In genomic region chr10:59177031-59177861, GRCh38 we compare ENCODE assay signal across 8 cellular contexts. TPM values are rescaled to one million over a fixed set of nuclear protein-coding genes. Genes with fewer than 3 reads are reported as not detected.
DNase-seq lines count a peak whose midpoint lies in the region; ATAC-seq and TF ChIP-seq lines count a peak whose summit lies in the region.

No MANE protein-coding gene starts in this region.

- no TSS peak for BruUV-seq in PC-3 (replicated peaks; lab: Mats Ljungman, UMichigan)

- H3K27me3 Mint-ChIP-seq in activated CD8-positive, alpha-beta T cell treated with anti-CD3 and anti-CD28 coated beads, Interleukin-2, amount 10 ng/mL, durations not matched to agents 7 days and 5 days (ENCODE audit: low read depth), result peaks cover 13% of the 10 kb centered on the region
- H3K27me3 Mint-ChIP-seq in activated CD8-positive, alpha-beta T cell treated with anti-CD3 and anti-CD28 coated beads for 36 hours, result peaks cover 20% of the 10 kb centered on the region

- no peak for TF ChIP-seq CTCF in activated CD8-positive, alpha-beta T cell treated with anti-CD3 and anti-CD28 coated beads for 36 hours (IDR thresholded peaks at IDR 0.05)
- no peak for TF ChIP-seq CTCF in PC-3 (conservative IDR thresholded peaks at IDR 0.05; ENCODE audit: low read depth, low read length)

- peaks cover 4% of the 10 kb centered on the region for H3K36me3 Mint-ChIP-seq in activated CD8-positive, alpha-beta T cell treated with anti-CD3 and anti-CD28 coated beads, Interleukin-2, amount 10 ng/mL, durations not matched to agents 7 days and 5 days (ENCODE audit: low read depth)
- H3K36me3 Mint-ChIP-seq in activated CD8-positive, alpha-beta T cell treated with anti-CD3 and anti-CD28 coated beads for 36 hours (ENCODE audit: low read depth), result no peaks in the 10 kb centered on the region

- CTCF ChIA-PET in activated CD8-positive, alpha-beta T cell treated with anti-CD3 and anti-CD28 coated beads, Interleukin-2, amount 10 ng/mL, durations not matched to agents 7 days and 5 days (lab: Charles Lee), result no interaction called here
- CTCF ChIA-PET in activated CD8-positive, alpha-beta T cell treated with anti-CD3 and anti-CD28 coated beads for 36 hours (lab: Charles Lee), result no interaction called here
- CTCF ChIA-PET in PC-3 (lab: Charles Lee), result no interaction called here

- H3K9ac ChIP-seq in PC-3 (ENCODE audit: low read length) (no peak overlapping the region), muscle layer of colon (ENCODE audit: low read length) (no peak overlapping the region)

- H3K4me2 ChIP-seq in PC-3 (ENCODE audit: low read length), result no peak overlapping the region

- H3K27me3 ChIP-seq in PC-3 (ENCODE audit: low read length) (peaks cover 41% of the 10 kb centered on the region), esophagus (ENCODE audit: control insufficient read depth in 1 of 2, insufficient read depth in 2 of 2, low read length in 2 of 2) (peaks cover 0 to 6% of the 10 kb centered on the region in 2 donors), muscle layer of colon (ENCODE audit: control insufficient read depth in 1 of 2, insufficient read depth in 2 of 2, low read length in 2 of 2) (peaks cover 0 to 14% of the 10 kb centered on the region in 2 donors)

- no peaks in the 10 kb centered on the region for H3K9me3 ChIP-seq in PC-3 (ENCODE audit: low read length)
- H3K9me3 ChIP-seq in esophagus (ENCODE audit: control insufficient read depth in 2 of 2, insufficient read depth in 1 of 2, low read depth in 1 of 2, low read length in 1 of 2), result peaks cover 0 to 7% of the 10 kb centered on the region in 2 donors
- no peaks in the 10 kb centered on the region for H3K9me3 ChIP-seq in muscle layer of colon (ENCODE audit: low read length)

- no peak overlapping the region for H2AFZ ChIP-seq in PC-3 (ENCODE audit: low read length)

- H3K4me1 ChIP-seq in PC-3 (ENCODE audit: insufficient read depth, low read length) (no peaks in the 10 kb centered on the region), esophagus (ENCODE audit: control insufficient read depth in 2 of 2, insufficient read depth in 2 of 2, low read length in 1 of 2) (peaks cover 4 to 6% of the 10 kb centered on the region in 2 donors), muscle layer of colon (ENCODE audit: insufficient read depth, low read length) (peaks cover 6% of the 10 kb centered on the region)

- no peak for ATAC-seq in activated CD8-positive, alpha-beta T cell treated with anti-CD3 and anti-CD28 coated beads, Interleukin-2, amount 10 ng/mL, durations not matched to agents 7 days and 5 days
- ATAC-seq in activated CD8-positive, alpha-beta T cell treated with anti-CD3 and anti-CD28 coated beads for 36 hours, result no peak
- ATAC-seq in PC-3 (peak; percentile 76), HG02840 (IDR thresholded peaks at IDR 0.05; ENCODE audit: low FRiP score, unreplicated experiment) (no peak)
- no peak for ATAC-seq in activated CD4-positive, CD25-positive, alpha-beta regulatory T cell treated with anti-CD3 and anti-CD28 coated beads, Interleukin-2, amount 50 U/mL, for 24 hours

- WGBS in esophagus, 2 donors, result 10% methylated on average over 42 of the region's 42 CpGs

- intact Hi-C loops in activated CD8-positive, alpha-beta T cell treated with anti-CD3 and anti-CD28 coated beads for 36 hours (cut with micrococcal nuclease), result no loop called here
- intact Hi-C loops in PC-3 (cut with micrococcal nuclease), result no loop called here

- POLR2A ChIA-PET in activated CD8-positive, alpha-beta T cell treated with anti-CD3 and anti-CD28 coated beads, Interleukin-2, amount 10 ng/mL, durations not matched to agents 7 days and 5 days (lab: Charles Lee), result no interaction called here
- POLR2A ChIA-PET in activated CD8-positive, alpha-beta T cell treated with anti-CD3 and anti-CD28 coated beads for 36 hours (lab: Charles Lee), result no interaction called here
- POLR2A ChIA-PET in PC-3 (lab: Charles Lee; ENCODE audit: unreplicated experiment), result no interaction called here

- H3K36me3 ChIP-seq in PC-3 (ENCODE audit: low read depth, low read length), result no peaks in the 10 kb centered on the region
- H3K36me3 ChIP-seq in esophagus (ENCODE audit: control insufficient read depth in 2 of 2, insufficient read depth in 2 of 2, low read length in 1 of 2), result no peaks in the 10 kb centered on the region
- H3K36me3 ChIP-seq in muscle layer of colon (ENCODE audit: insufficient read depth, low read length), result no peaks in the 10 kb centered on the region

- H3K9me2 ChIP-seq in PC-3 (replicated peaks; ENCODE audit: low read length), result no peaks in the 10 kb centered on the region

- H3K4me1 Mint-ChIP-seq in activated CD8-positive, alpha-beta T cell treated with anti-CD3 and anti-CD28 coated beads, Interleukin-2, amount 10 ng/mL, durations not matched to agents 7 days and 5 days (ENCODE audit: low read depth), result peaks cover 4% of the 10 kb centered on the region
- peaks cover 3% of the 10 kb centered on the region for H3K4me1 Mint-ChIP-seq in activated CD8-positive, alpha-beta T cell treated with anti-CD3 and anti-CD28 coated beads for 36 hours (ENCODE audit: low read depth)

- no peak for DNase-seq in activated CD8-positive, alpha-beta T cell treated with anti-CD3 and anti-CD28 coated beads, Interleukin-2, amount 10 ng/mL, durations not matched to agents 7 days and 5 days
- DNase-seq in activated CD8-positive, alpha-beta T cell treated with anti-CD3 and anti-CD28 coated beads for 36 hours, result no peak
- peak; percentile 85 for DNase-seq in PC-3
- no peak for DNase-seq in stimulated activated CD4-positive, alpha-beta T cell treated with anti-CD3 and anti-CD28 coated beads, Interleukin-4, amount 100 ng/mL, for 4 hours

- no peaks in the 10 kb centered on the region for H3K79me2 ChIP-seq in PC-3 (ENCODE audit: low read length)

- peaks cover 5% of the 10 kb centered on the region for H3K9me3 Mint-ChIP-seq in activated CD8-positive, alpha-beta T cell treated with anti-CD3 and anti-CD28 coated beads, Interleukin-2, amount 10 ng/mL, durations not matched to agents 7 days and 5 days (ENCODE audit: insufficient read depth)
- H3K9me3 Mint-ChIP-seq in activated CD8-positive, alpha-beta T cell treated with anti-CD3 and anti-CD28 coated beads for 36 hours, result peaks cover 3% of the 10 kb centered on the region

- peak overlapping the region; percentile 43 for H3K4me3 Mint-ChIP-seq in activated CD8-positive, alpha-beta T cell treated with anti-CD3 and anti-CD28 coated beads, Interleukin-2, amount 10 ng/mL, durations not matched to agents 7 days and 5 days
- no peak overlapping the region for H3K4me3 Mint-ChIP-seq in activated CD8-positive, alpha-beta T cell treated with anti-CD3 and anti-CD28 coated beads for 36 hours

- H4K20me1 ChIP-seq in PC-3 (ENCODE audit: low read length), result no peaks in the 10 kb centered on the region

- peak overlapping the region; percentile 11 for H3K27ac Mint-ChIP-seq in activated CD8-positive, alpha-beta T cell treated with anti-CD3 and anti-CD28 coated beads, Interleukin-2, amount 10 ng/mL, durations not matched to agents 7 days and 5 days
- no peak overlapping the region for H3K27ac Mint-ChIP-seq in activated CD8-positive, alpha-beta T cell treated with anti-CD3 and anti-CD28 coated beads for 36 hours

- H3K4me3 ChIP-seq in PC-3 (ENCODE audit: low read length), result no peak overlapping the region
- peak overlapping the region; percentile 29 to 39 for H3K4me3 ChIP-seq in esophagus (ENCODE audit: low read depth in 1 of 2, low read length in 2 of 2)
- H3K4me3 ChIP-seq in muscle layer of colon (ENCODE audit: low read depth in 1 of 2, low read length in 2 of 2), result peak overlapping the region; percentile 28 to 57

- no peak overlapping the region for H3K27ac ChIP-seq in PC-3 (ENCODE audit: low read length)
- no peak overlapping the region for H3K27ac ChIP-seq in esophagus (ENCODE audit: low read depth in 2 of 2, low read length in 1 of 2)
- no peak overlapping the region for H3K27ac ChIP-seq in muscle layer of colon (ENCODE audit: low read depth, low read length)

- no peaks in the 10 kb centered on the region for H3F3A ChIP-seq in PC-3 (ENCODE audit: low read length, unreplicated experiment)

RNA-seq across cellular contexts. Expression of gene PHYHIPL, which starts 0.8 kb away (rescaled TPM):
- not detected for total RNA-seq in activated CD8-positive, alpha-beta T cell treated with anti-CD3 and anti-CD28 coated beads, Interleukin-2, amount 10 ng/mL, durations not matched to agents 7 days and 5 days
- total RNA-seq in activated CD8-positive, alpha-beta T cell treated with anti-CD3 and anti-CD28 coated beads for 36 hours, result not detected
- total RNA-seq in PC-3 (2014; rRNA removed), result not detected in 2 replicates
- polyA plus RNA-seq in esophagus, result under 1 TPM; 0.05 to 0.08 TPM
